8 cellular contexts compared by ENCODE assay signal in genomic region chr1:225987491-225988316, GRCh38. TPM values are rescaled to one million over a fixed set of nuclear protein-coding genes. Genes with fewer than 3 reads are reported as not detected.
DNase-seq lines count a peak whose midpoint lies in the region; ATAC-seq and TF ChIP-seq lines count a peak whose summit lies in the region.

No MANE protein-coding gene starts in this region.

- TF ChIP-seq CTCF in VCaP (conservative IDR thresholded peaks at IDR 0.05), result peak; percentile 81
- peak; percentile 72 for TF ChIP-seq CTCF in hepatocyte (IDR thresholded peaks at IDR 0.05; ENCODE audit: poor library complexity)
- TF ChIP-seq CTCF in tibial nerve (IDR thresholded peaks at IDR 0.05), result peak; percentile 53 to 66 (median 62)

- TF ChIP-seq POLR2A in tibial nerve (IDR thresholded peaks at IDR 0.05), result no peak

- 91% methylated on average over 7 of the region's 7 CpGs for WGBS in hepatocyte (ENCODE audit: low lambda C conversion rate, missing lambda C conversion rate)
- whole genome bisulfite sequencing in tibial nerve, 2 donors, result 84 to 90% methylated on average over 7 of the region's 7 CpGs

- H3K4me3 ChIP-seq in hepatocyte (no peak overlapping the region), tibial nerve (no peak overlapping the region)

- no peak overlapping the region for H2AFZ ChIP-seq in hepatocyte

- H3K9me2 ChIP-seq in hepatocyte (replicated peaks; ENCODE audit: insufficient read depth), result no peaks in the 10 kb centered on the region

- H4K20me1 ChIP-seq in hepatocyte (ENCODE audit: insufficient read depth, poor library complexity, severe bottlenecking), result no peaks in the 10 kb centered on the region

- H3K9me3 ChIP-seq in hepatocyte (ENCODE audit: low read depth) (no peaks in the 10 kb centered on the region), tibial nerve (no peaks in the 10 kb centered on the region)

- no peak for ATAC-seq in GM18868 (IDR thresholded peaks at IDR 0.05; ENCODE audit: unreplicated experiment)

- H3K36me3 ChIP-seq in hepatocyte (replicated peaks; ENCODE audit: insufficient read depth, low read depth) (peaks cover 9% of the 10 kb centered on the region), tibial nerve (peaks cover 6 to 96% (median 13%) of the 10 kb centered on the region in 3 donors)

- no peak overlapping the region for H3K4me2 ChIP-seq in hepatocyte

- peak; percentile 49 for DNase-seq in NCI-H2107 treated with DMSO at 0.1 percent for 48 hours (lab: John Stamatoyannopoulos, UW; ENCODE audit: unreplicated experiment)
- no peak for DNase-seq in NCI-H2107 (lab: John Stamatoyannopoulos, UW)
- peak; percentile 48 for DNase-seq in MV-4-11 (lab: John Stamatoyannopoulos, UW)
- peak; percentile 57 for DNase-seq in hepatocyte (ENCODE audit: low spot score)
- no peak for DNase-seq in tibial nerve (ENCODE audit: low spot score in 2 of 2)
- DNase-seq in cortex of kidney (lab: John Stamatoyannopoulos, UW), result no peak

- H3K4me1 ChIP-seq in hepatocyte (ENCODE audit: insufficient read depth) (no peaks in the 10 kb centered on the region), tibial nerve (no peaks in the 10 kb centered on the region)

- no peak for TF ChIP-seq EP300 in tibial nerve (IDR thresholded peaks at IDR 0.05)

- H3K27ac ChIP-seq in VCaP, result no peak overlapping the region
- H3K27ac ChIP-seq in hepatocyte, result no peak overlapping the region
- H3K27ac ChIP-seq in tibial nerve, result no peak overlapping the region

- H3K27me3 ChIP-seq in hepatocyte (no peaks in the 10 kb centered on the region), tibial nerve (no peaks in the 10 kb centered on the region)

- H3K79me2 ChIP-seq in hepatocyte, result peaks cover 13% of the 10 kb centered on the region

RNA-seq across cellular contexts. Expression of gene SDE2, which starts 11.4 kb away (rescaled TPM):
- total RNA-seq in hepatocyte, result 24.2 and 27.3 TPM in 2 replicates
- polyA plus RNA-seq in hepatocyte, result 14.0 and 14.6 TPM in 2 replicates
- total RNA-seq in tibial nerve, result 10 to 100 TPM; 15.0 to 27.5 (median 23.7) TPM

RNA-seq across cellular contexts. Expression of gene LEFTY2, which starts 46.7 kb away (rescaled TPM):
- total RNA-seq in hepatocyte (0.16 and 0.60 TPM in 2 replicates), tibial nerve (not detected)
- 0.55 and 1.1 TPM in 2 replicates for polyA plus RNA-seq in hepatocyte

Comparison
In these comparisons a context has a peak if more than half of its experiments do, and no peak if none do; other contexts are left out.
1. DNase-seq: peak in NCI-H2107 treated with DMSO at 0.1 percent for 48 hours (single experiment), MV-4-11 (single experiment) and hepatocyte (single experiment); none in NCI-H2107 (single experiment), tibial nerve (0 of 2) and cortex of kidney (single experiment).
2. Peak in every context shown above with its lines, with median percentiles within 50 percentile points of each other: CTCF ChIP-seq.